In genomic region chr11:72102946-72103753, GRCh38 we compare ENCODE assay signal across 1 cellular context.
TF ChIP-seq lines count a peak whose summit lies in the region.

Gene LAMTOR1, minus strand, starts transcription at chr11:72103297. Its CDS starts 73 bp downstream, at chr11:72103224.

TF ChIP-seq in K562, 482 proteins besides CTCF, POLR2A, EP300 and RAD21 (continued from another document):
- TF ChIP-seq E2F8 (IDR thresholded peaks at IDR 0.05; ENCODE audit: low read depth, partially characterized antibody), result peak; percentile 54
- TF ChIP-seq NFATC3 (IDR thresholded peaks at IDR 0.05), result no peak
- 0 out of 2 replicates have a peak, but pooled peaks have one; percentile 16 for TF ChIP-seq ELF2 (CRISPR knock-in tag; IDR thresholded peaks at IDR 0.05)
- TF ChIP-seq MTA1 (IDR thresholded peaks at IDR 0.05; ENCODE audit: borderline replicate concordance), result peak; percentile 49; the same call in 1 of the 2 replicates
- TF ChIP-seq HOMEZ (CRISPR knock-in tag; IDR thresholded peaks at IDR 0.05), result no peak
- peak in 1 of 2 experiments; percentile 57; a peak in 1 of 4 replicates for TF ChIP-seq TRIM24 (IDR thresholded peaks at IDR 0.05)
- peak; percentile 31 to 48; a peak in 1 of 4 replicates for TF ChIP-seq ARNT (IDR thresholded peaks at IDR 0.05)
- TF ChIP-seq ZBTB7A (IDR thresholded peaks at IDR 0.05; ENCODE audit: borderline replicate concordance, control insufficient read depth, low read depth, low read length), result peak; percentile 62; the same call in 1 of the 2 replicates
- TF ChIP-seq TSHZ1 (CRISPR knock-in tag; IDR thresholded peaks at IDR 0.05), result no peak
- peak in 1 of 2 experiments; percentile 56; a peak in 1 of 4 replicates for TF ChIP-seq NONO (IDR thresholded peaks at IDR 0.05; ENCODE audit: low read depth in 2 of 2, low read length in 1 of 2)
- TF ChIP-seq NCOA6 (IDR thresholded peaks at IDR 0.05), result no peak
- peak; percentile 58 for TF ChIP-seq NUFIP1 (IDR thresholded peaks at IDR 0.05; ENCODE audit: partially characterized antibody)
- 0 out of 2 replicates have a peak, but pooled peaks have one; percentile 26 for TF ChIP-seq E2F3 (CRISPR knock-in tag; IDR thresholded peaks at IDR 0.05)
- peak; percentile 95 for TF ChIP-seq ZNF589 (CRISPR knock-in tag; IDR thresholded peaks at IDR 0.05; ENCODE audit: low read depth)
- peak; percentile 56; the same call in 1 of the 2 replicates for TF ChIP-seq HBP1 (CRISPR knock-in tag; IDR thresholded peaks at IDR 0.05)
- peak; percentile 43; the same call in 1 of the 2 replicates for TF ChIP-seq TARDBP (IDR thresholded peaks at IDR 0.05)
- peak; percentile 70 for TF ChIP-seq MYC (IDR thresholded peaks at IDR 0.05; ENCODE audit: low read depth, low read length)
- TF ChIP-seq MYC (CRISPR knock-in tag; IDR thresholded peaks at IDR 0.05; ENCODE audit: borderline replicate concordance, low read depth), result no peak; the same call in 1 of the 2 replicates
- no peak for TF ChIP-seq ZNF146 (CRISPR knock-in tag; IDR thresholded peaks at IDR 0.05; ENCODE audit: unreplicated experiment)
- no peak for TF ChIP-seq ARHGAP35 (IDR thresholded peaks at IDR 0.05; ENCODE audit: partially characterized antibody)
- peak; percentile 33; the same call in 1 of the 2 replicates for TF ChIP-seq KAT7 (CRISPR knock-in tag; IDR thresholded peaks at IDR 0.05; ENCODE audit: borderline replicate concordance)
- TF ChIP-seq PHB2 (IDR thresholded peaks at IDR 0.05; ENCODE audit: low read depth), result no peak
- TF ChIP-seq MAX (CRISPR knock-in tag; IDR thresholded peaks at IDR 0.05), result peak; percentile 91
- peak; percentile 93 for TF ChIP-seq ZBTB9 (CRISPR knock-in tag; IDR thresholded peaks at IDR 0.05)
- TF ChIP-seq RBM25 (IDR thresholded peaks at IDR 0.05; ENCODE audit: low read depth, low read length, severe bottlenecking), result no peak
- TF ChIP-seq ZNF395 (CRISPR knock-in tag; IDR thresholded peaks at IDR 0.05), result peak; percentile 85; the same call in 1 of the 2 replicates
- TF ChIP-seq GABPB1 (CRISPR knock-in tag; IDR thresholded peaks at IDR 0.05), result peak; percentile 91
- TF ChIP-seq TAF15 (IDR thresholded peaks at IDR 0.05; ENCODE audit: low read depth, low read length), result no peak
- peak in 1 of 2 experiments; percentile 95; a peak in 2 of 4 replicates for TF ChIP-seq ZNF639 (CRISPR knock-in tag; conservative IDR thresholded peaks at IDR 0.05 in 1 of 2, IDR thresholded peaks at IDR 0.05 in 1 of 2)
- peak; percentile 64; the same call in 1 of the 2 replicates for TF ChIP-seq SP1 (CRISPR knock-in tag; IDR thresholded peaks at IDR 0.05)
- no peak for TF ChIP-seq ZFPM2 (CRISPR knock-in tag; IDR thresholded peaks at IDR 0.05)
- TF ChIP-seq MAZ (CRISPR knock-in tag; conservative IDR thresholded peaks at IDR 0.05 in 1 of 2, IDR thresholded peaks at IDR 0.05 in 1 of 2), result peak in 1 of 2 experiments; percentile 73
- no peak for TF ChIP-seq ZNF140 (CRISPR knock-in tag; IDR thresholded peaks at IDR 0.05)
- TF ChIP-seq ZNF133 (CRISPR knock-in tag; IDR thresholded peaks at IDR 0.05), result no peak
- TF ChIP-seq PHF8 (IDR thresholded peaks at IDR 0.05; ENCODE audit: borderline replicate concordance, low read length), result peak; percentile 92; the same call in 1 of the 2 replicates
- no peak for TF ChIP-seq ZNF274 (IDR thresholded peaks at IDR 0.05; ENCODE audit: borderline replicate concordance, low read depth, low read length)
- peak; percentile 54 for TF ChIP-seq LCOR (CRISPR knock-in tag; IDR thresholded peaks at IDR 0.05)
- TF ChIP-seq ZNF655 (CRISPR knock-in tag; IDR thresholded peaks at IDR 0.05), result no peak
